9 cellular contexts compared by ENCODE assay signal in the genomic region with DNA sequence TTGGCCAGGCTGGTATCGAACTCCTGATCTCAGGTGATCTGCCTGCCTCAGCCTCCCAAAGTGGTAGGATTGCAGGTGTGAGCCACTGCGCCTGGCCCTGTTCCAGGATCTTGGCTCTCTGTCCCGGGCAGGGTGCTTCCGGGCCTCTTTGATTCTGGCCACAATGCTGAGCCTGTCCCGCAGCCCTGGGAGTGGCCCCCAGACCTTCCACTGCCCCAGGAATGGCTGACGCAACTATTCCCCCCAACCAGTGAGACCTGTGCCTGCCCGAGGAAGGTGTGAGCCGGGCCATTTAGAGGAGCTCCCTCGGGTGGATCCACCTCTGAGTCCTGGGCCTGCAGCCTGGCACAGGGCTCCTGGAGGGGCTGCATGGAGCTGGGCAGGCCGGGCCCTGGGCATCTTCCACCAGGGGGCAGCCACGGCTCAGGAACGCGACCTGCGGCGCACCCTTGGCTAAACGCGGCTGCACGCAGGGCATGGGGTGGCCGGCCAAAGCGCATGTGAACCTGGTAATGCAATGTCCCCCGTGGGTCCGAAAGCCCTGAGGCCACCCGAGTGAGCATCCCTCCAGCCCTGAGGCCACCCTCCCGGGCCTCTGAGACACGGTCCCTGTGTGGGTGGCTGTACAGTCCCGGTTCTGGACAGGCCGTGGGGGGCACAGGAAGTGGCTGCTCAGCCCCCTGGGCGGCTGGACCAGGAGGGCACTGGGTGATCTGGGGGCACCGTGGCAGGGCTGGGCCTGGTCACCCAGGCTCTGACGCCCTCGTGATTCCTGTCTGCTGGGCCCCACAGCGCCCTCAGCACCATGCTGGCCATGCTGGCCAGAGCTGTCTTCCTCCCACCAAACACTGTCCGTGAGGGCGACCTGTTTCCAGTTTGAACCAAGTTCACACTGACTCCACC. TPM values are rescaled to one million over a fixed set of nuclear protein-coding genes. Genes with fewer than 3 reads are reported as not detected.
DNase-seq lines count a peak whose midpoint lies in the region; ATAC-seq and TF ChIP-seq lines count a peak whose summit lies in the region.
"Had no signal": no experiment of that assay in that cellular context is flagged by ENCODE, and none has a peak within 500 bp of the region (broad histone marks: within the 10 kb centered on the region; RNA-seq: fewer than 3 reads in every experiment).

No MANE protein-coding gene starts in this region.

- peaks cover 16% of the 10 kb centered on the region; the same call in 1 of the 2 replicates for H3F3A ChIP-seq in PC-9 (ENCODE audit: insufficient read depth, low read depth)

- no TSS peak for BruUV-seq in PC-9 (replicated peaks; lab: Mats Ljungman, UMichigan)

- 80% methylated on average over 1 of the region's 34 CpGs; no CpG with 5 or more reads in 1 of the 2 donors for WGBS in esophagus squamous epithelium, 2 donors

- H3K4me3 Mint-ChIP-seq in activated T-cell treated with anti-CD3 and anti-CD28 coated beads, Interleukin-2, amount 50 U/mL, for 4 hours, result peak overlapping the region; percentile 58
- peak overlapping the region in 7 of 8 donors; percentile 70 to 88 (median 80) for H3K4me3 Mint-ChIP-seq in naive B cell

- no peak for TF ChIP-seq POLR2A in esophagus squamous epithelium (IDR thresholded peaks at IDR 0.05)

- intact Hi-C loops in PC-9 (cut with micrococcal nuclease; ENCODE audit: unreplicated experiment) (loop anchor here (1.0 to 5.0 kb wide), 5 partner anchors 18 to 411 kb away; no protein-coding TSS in a partner anchor), esophagus squamous epithelium (cut with DNase I) (loop anchor here (10.0 kb wide), 1 partner anchor 233 kb away; the partner anchor contains the start of gene AMZ1)

- H3K4me2 ChIP-seq in PC-9, result peak overlapping the region; percentile 84

- H2AFZ ChIP-seq in PC-9, result peak overlapping the region; percentile 69; the same call in 1 of the 2 replicates

- POLR2A ChIA-PET in PC-9 (lab: Charles Lee; ENCODE audit: unreplicated experiment), result interaction anchor here (0.7 kb wide), 1 partner anchor 127 kb away, joined by 7 read pairs; no protein-coding TSS in a partner anchor

- H3K4me1 ChIP-seq in PC-9 (replicated peaks; ENCODE audit: insufficient read depth) (peaks cover 8% of the 10 kb centered on the region; the same call in 1 of the 2 replicates), esophagus squamous epithelium (peaks cover 12 to 24% (median 16%) of the 10 kb centered on the region in 3 donors)

- no peaks in the 10 kb centered on the region for H4K20me1 ChIP-seq in PC-9 (ENCODE audit: insufficient read depth)

- TF ChIP-seq CTCF in PC-9 (conservative IDR thresholded peaks at IDR 0.05) (peak; percentile 91), esophagus squamous epithelium (IDR thresholded peaks at IDR 0.05) (peak; percentile 82 to 92 (median 85))

- H3K27me3 Mint-ChIP-seq in activated T-cell treated with anti-CD3 and anti-CD28 coated beads, Interleukin-2, amount 50 U/mL, for 4 hours (ENCODE audit: low read depth), result no peaks in the 10 kb centered on the region
- H3K27me3 Mint-ChIP-seq in naive B cell, result no peaks in the 10 kb centered on the region

- H3K27me3 ChIP-seq in PC-9 (ENCODE audit: insufficient read depth, low read depth), result no peaks in the 10 kb centered on the region
- no peaks in the 10 kb centered on the region for H3K27me3 ChIP-seq in esophagus squamous epithelium

- H3K9me3 Mint-ChIP-seq in activated T-cell treated with anti-CD3 and anti-CD28 coated beads, Interleukin-2, amount 50 U/mL, for 4 hours, result no peaks in the 10 kb centered on the region
- H3K9me3 Mint-ChIP-seq in naive B cell, result peaks cover 0 to 7% (median 0%) of the 10 kb centered on the region in 7 donors

- peak in 12 of 14 donors; percentile 42 to 86 (median 64) for DNase-seq in C1 segment of cervical spinal cord (lab: John Stamatoyannopoulos, UW)
- DNase-seq in HS-5 (ENCODE audit: low read depth), result peak; percentile 25
- DNase-seq in PC-9, result peak; percentile 67 to 95
- DNase-seq in activated T-cell treated with anti-CD3 and anti-CD28 coated beads, Interleukin-2, amount 50 U/mL, for 4 hours, result peak; percentile 80
- no peak for DNase-seq in esophagus squamous epithelium (lab: John Stamatoyannopoulos, UW)
- peak; percentile 73 for DNase-seq in naive B cell
- DNase-seq in stimulated activated CD8-positive, alpha-beta memory T cell treated with anti-CD3 and anti-CD28 coated beads, Interleukin-7, amount 100 ng/mL, for 48 hours (ENCODE audit: extremely low read depth in 1 of 2, low read depth in 1 of 2), result peak; percentile 62 to 67

- no peak overlapping the region for H3K27ac ChIP-seq in PC-9
- no peak overlapping the region for H3K27ac ChIP-seq in esophagus squamous epithelium

- peaks cover 7% of the 10 kb centered on the region for H3K4me1 Mint-ChIP-seq in activated T-cell treated with anti-CD3 and anti-CD28 coated beads, Interleukin-2, amount 50 U/mL, for 4 hours (ENCODE audit: low read depth)
- H3K4me1 Mint-ChIP-seq in naive B cell, result peaks cover 0 to 16% (median 10%) of the 10 kb centered on the region in 3 donors

- H3K79me2 ChIP-seq in PC-9 (ENCODE audit: low read depth), result no peaks in the 10 kb centered on the region

- H3K4me3 ChIP-seq in PC-9 (peak overlapping the region; percentile 39; the same call in 1 of the 2 replicates), esophagus squamous epithelium (peak overlapping the region; percentile 11 to 58 (median 30))

- H3K36me3 ChIP-seq in PC-9 (ENCODE audit: low read depth), result no peaks in the 10 kb centered on the region
- H3K36me3 ChIP-seq in esophagus squamous epithelium, result peaks cover 0 to 8% (median 0%) of the 10 kb centered on the region in 3 donors

- CTCF ChIA-PET in PC-9 (lab: Charles Lee), result interaction anchor here (0.5 to 1.9 kb wide), 6 partner anchors 18 to 259 kb away, joined by 3 to 25 read pairs (median 8); no protein-coding TSS in a partner anchor

- peak; percentile 86 for ATAC-seq in GM19324 (IDR thresholded peaks at IDR 0.05; ENCODE audit: low FRiP score, unreplicated experiment)
- peak; percentile 98 to 99 for ATAC-seq in activated T-cell treated with anti-CD3 and anti-CD28 coated beads, Interleukin-2, amount 50 U/mL, for 4 hours
- peak; percentile 94 to 95 for ATAC-seq in naive B cell (ENCODE audit: low read depth in 2 of 2)

- H3K27ac Mint-ChIP-seq in naive B cell, result peak overlapping the region in 4 of 6 donors; percentile 63 to 85 (median 75)

- no peaks in the 10 kb centered on the region for H3K36me3 Mint-ChIP-seq in activated T-cell treated with anti-CD3 and anti-CD28 coated beads, Interleukin-2, amount 50 U/mL, for 4 hours (ENCODE audit: insufficient read depth)
- H3K36me3 Mint-ChIP-seq in naive B cell, result no peaks in the 10 kb centered on the region

- H3K9me3 ChIP-seq in PC-9 (ENCODE audit: insufficient read depth, low read depth) (no peaks in the 10 kb centered on the region), esophagus squamous epithelium (no peaks in the 10 kb centered on the region)

- H3K9me2 ChIP-seq in PC-9 (ENCODE audit: insufficient read depth), result no peaks in the 10 kb centered on the region

RNA-seq across cellular contexts. Expression of gene GRIFIN, which starts 24.8 kb away (rescaled TPM):
- total RNA-seq in PC-9 (2021) (not detected in 2 replicates), esophagus squamous epithelium (not detected)
- total RNA-seq in activated T-cell treated with anti-CD3 and anti-CD28 coated beads, Interleukin-2, amount 50 U/mL, for 4 hours, result not detected
- not detected for polyA plus RNA-seq in naive B cell (ENCODE audit: low read depth in 6 of 6)
- total RNA-seq: T-helper 1 cell treated with Interleukin-12 subunit alpha and Interleukin-12 subunit beta and Interleukin-4 antibody, amounts not matched to agents 30 ng/mL and 1 ng/mL, for 36 hours had no signal

RNA-seq across cellular contexts. Expression of gene CHST12, which starts 48.0 kb away (rescaled TPM):
- total RNA-seq in PC-9 (2021) (25.9 and 41.1 TPM in 2 replicates), esophagus squamous epithelium (10 to 100 TPM in 1 of 4 donors, 1 to 10 TPM in 3; 1.5 to 11.8 (median 5.0) TPM)
- 1 to 10 TPM; 4.9 to 6.5 (median 5.9) TPM for total RNA-seq in activated T-cell treated with anti-CD3 and anti-CD28 coated beads, Interleukin-2, amount 50 U/mL, for 4 hours
- 10 to 100 TPM in 4 of 6 donors, 1 to 10 TPM in 2; 6.5 to 20.9 (median 12.3) TPM for polyA plus RNA-seq in naive B cell (ENCODE audit: low read depth in 6 of 6)
